Comparison of ENCODE assay signal across 20 cellular contexts in the genomic region with DNA sequence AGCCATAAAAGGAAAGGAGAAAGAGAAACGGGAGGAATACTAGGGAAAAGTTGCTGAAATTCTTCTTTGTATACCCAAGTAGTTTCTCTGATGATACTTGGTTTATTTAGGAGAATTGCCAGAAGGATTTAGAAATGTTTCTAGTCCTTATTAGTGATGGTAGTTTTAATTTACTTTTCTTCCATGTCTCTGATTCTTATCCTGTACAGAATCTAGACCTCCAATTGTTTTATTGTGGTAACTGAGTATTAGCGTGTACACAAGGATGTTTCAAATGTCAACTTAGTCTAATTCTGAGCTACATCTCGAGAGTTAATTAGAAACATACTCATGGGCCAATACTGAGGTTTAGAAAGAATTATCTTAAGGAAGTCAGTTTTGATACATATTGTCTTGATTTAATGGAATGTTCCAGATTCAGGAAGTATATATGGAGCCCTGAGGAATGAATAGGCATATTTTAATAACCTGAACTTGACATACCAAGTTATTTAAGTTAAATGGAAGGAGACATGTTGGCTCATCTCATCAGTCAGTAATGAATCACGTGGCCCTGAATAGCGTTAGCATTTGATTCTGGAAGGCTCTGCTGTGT.
DNase-seq lines count a peak whose midpoint lies in the region; TF ChIP-seq lines count a peak whose summit lies in the region.
"Had no signal": no experiment of that assay in that cellular context is flagged by ENCODE, and none has a peak within 500 bp of the region (broad histone marks: within the 10 kb centered on the region; RNA-seq: fewer than 3 reads in every experiment).

No MANE protein-coding gene starts in this region.

- DNase-seq in AG10803 (ENCODE audit: low read depth) (peak; percentile 85), dermis blood vessel endothelial cell (peak; percentile 39), osteoblast (ENCODE audit: insufficient read length, low spot score, missing footprints) (no peak), DMS114 treated with DMSO at 0.1 percent for 48 hours (lab: John Stamatoyannopoulos, UW; ENCODE audit: unreplicated experiment) (no peak), GM19238 (ENCODE audit: insufficient read length, low spot score) (no peak), kidney glomerular epithelial cell (lab: John Stamatoyannopoulos, UW) (no peak)
- no peak for DNase-seq in effector CD8-positive, alpha-beta T cell (lab: John Stamatoyannopoulos, UW)
- DNase-seq: activated CD4-positive, alpha-beta T cell treated with anti-CD3 and anti-CD28 coated beads for 4 hours; activated CD8-positive, alpha-beta memory T cell treated with anti-CD3 and anti-CD28 coated beads, Interleukin-2, amount 50 U/mL, for 48 hours; activated naive CD4-positive, alpha-beta T cell; AML-193; Calu3; MV-4-11; NCI-H2081 treated with DMSO at 0.1 percent for 48 hours; NCI-H69; nephron progenitor cell; psoas muscle; stimulated activated naive CD4-positive, alpha-beta T cell treated with Interleukin-2 at 50 U/mL for 16 hours had no signal

- H3K27ac ChIP-seq in osteoblast (ENCODE audit: low read depth, low read length), result peak overlapping the region; percentile 47
- H3K27ac ChIP-seq: gastroesophageal sphincter, psoas muscle had no signal

- H3K79me2 ChIP-seq in osteoblast (ENCODE audit: insufficient read depth, low read length), result peaks cover 55% of the 10 kb centered on the region

- H3K4me2 ChIP-seq in osteoblast (ENCODE audit: insufficient read depth, low read length), result peak overlapping the region; percentile 16

- no peaks in the 10 kb centered on the region for H3K27me3 ChIP-seq in osteoblast (ENCODE audit: insufficient read depth, low read length)
- H3K27me3 ChIP-seq: gastroesophageal sphincter had no signal

- H3K9me3 ChIP-seq in osteoblast (ENCODE audit: low read depth, low read length), result no peaks in the 10 kb centered on the region
- H3K9me3 ChIP-seq: gastroesophageal sphincter, psoas muscle had no signal

- no peak overlapping the region for H3K4me3 ChIP-seq in AG10803 (ENCODE audit: low read length)
- H3K4me3 ChIP-seq in osteoblast (ENCODE audit: insufficient read depth, low read length), result no peak overlapping the region
- H3K4me3 ChIP-seq: gastroesophageal sphincter, psoas muscle had no signal

- H3K36me3 ChIP-seq in osteoblast (ENCODE audit: insufficient read depth, low read length), result no peaks in the 10 kb centered on the region

- no peak overlapping the region for H2AFZ ChIP-seq in osteoblast (ENCODE audit: low read length)

- no peak for TF ChIP-seq CTCF in AG10803 (conservative IDR thresholded peaks at IDR 0.05; ENCODE audit: low read length)
- TF ChIP-seq CTCF in osteoblast (IDR thresholded peaks at IDR 0.05; ENCODE audit: extremely low read depth, low read depth, low read length), result no peak

- H4K20me1 ChIP-seq in osteoblast (ENCODE audit: insufficient read depth, low read length), result no peaks in the 10 kb centered on the region

- peaks cover 45% of the 10 kb centered on the region for H3K4me1 ChIP-seq in osteoblast (ENCODE audit: insufficient read depth, low read length)

TF ChIP-seq in PFSK-1, 5 proteins besides CTCF, POLR2A, EP300 and RAD21:
- no peak for TF ChIP-seq TAF1 (IDR thresholded peaks at IDR 0.05; ENCODE audit: borderline replicate concordance, insufficient read depth, low read length)
- TF ChIP-seq POLR2AphosphoS5 (IDR thresholded peaks at IDR 0.05; ENCODE audit: low read depth, low read length), result peak; percentile 19; the same call in 1 of the 2 replicates
- TF ChIP-seq, protein P1, sequence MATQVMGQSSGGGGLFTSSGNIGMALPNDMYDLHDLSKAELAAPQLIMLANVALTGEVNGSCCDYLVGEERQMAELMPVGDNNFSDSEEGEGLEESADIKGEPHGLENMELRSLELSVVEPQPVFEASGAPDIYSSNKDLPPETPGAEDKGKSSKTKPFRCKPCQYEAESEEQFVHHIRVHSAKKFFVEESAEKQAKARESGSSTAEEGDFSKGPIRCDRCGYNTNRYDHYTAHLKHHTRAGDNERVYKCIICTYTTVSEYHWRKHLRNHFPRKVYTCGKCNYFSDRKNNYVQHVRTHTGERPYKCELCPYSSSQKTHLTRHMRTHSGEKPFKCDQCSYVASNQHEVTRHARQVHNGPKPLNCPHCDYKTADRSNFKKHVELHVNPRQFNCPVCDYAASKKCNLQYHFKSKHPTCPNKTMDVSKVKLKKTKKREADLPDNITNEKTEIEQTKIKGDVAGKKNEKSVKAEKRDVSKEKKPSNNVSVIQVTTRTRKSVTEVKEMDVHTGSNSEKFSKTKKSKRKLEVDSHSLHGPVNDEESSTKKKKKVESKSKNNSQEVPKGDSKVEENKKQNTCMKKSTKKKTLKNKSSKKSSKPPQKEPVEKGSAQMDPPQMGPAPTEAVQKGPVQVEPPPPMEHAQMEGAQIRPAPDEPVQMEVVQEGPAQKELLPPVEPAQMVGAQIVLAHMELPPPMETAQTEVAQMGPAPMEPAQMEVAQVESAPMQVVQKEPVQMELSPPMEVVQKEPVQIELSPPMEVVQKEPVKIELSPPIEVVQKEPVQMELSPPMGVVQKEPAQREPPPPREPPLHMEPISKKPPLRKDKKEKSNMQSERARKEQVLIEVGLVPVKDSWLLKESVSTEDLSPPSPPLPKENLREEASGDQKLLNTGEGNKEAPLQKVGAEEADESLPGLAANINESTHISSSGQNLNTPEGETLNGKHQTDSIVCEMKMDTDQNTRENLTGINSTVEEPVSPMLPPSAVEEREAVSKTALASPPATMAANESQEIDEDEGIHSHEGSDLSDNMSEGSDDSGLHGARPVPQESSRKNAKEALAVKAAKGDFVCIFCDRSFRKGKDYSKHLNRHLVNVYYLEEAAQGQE (IDR thresholded peaks at IDR 0.05; ENCODE audit: insufficient read depth in 1 of 2, low read depth in 2 of 2, low read length in 2 of 2), result no peak
TF ChIP-seq in PFSK-1: peak in this region for 1.

Comparison
In these comparisons a context has a peak if more than half of its experiments do, and no peak if none do; other contexts are left out.
1. DNase-seq: peak in AG10803 (single experiment) and dermis blood vessel endothelial cell (single experiment); none in osteoblast (single experiment), DMS114 treated with DMSO at 0.1 percent for 48 hours (single experiment), effector CD8-positive, alpha-beta T cell (single experiment), GM19238 (single experiment) and kidney glomerular epithelial cell (single experiment).